In genomic region chr21:44302573-44303401, GRCh38 we compare ENCODE assay signal across 10 cellular contexts. TPM values are rescaled to one million over a fixed set of nuclear protein-coding genes. Genes with fewer than 3 reads are reported as not detected.
DNase-seq lines count a peak whose midpoint lies in the region; ATAC-seq, FAIRE-seq and TF ChIP-seq lines count a peak whose summit lies in the region.
"Not testable (repeated sequence)": the region's sequence is repeated elsewhere in the genome, so short reads cannot be mapped to it uniquely, and the experiment has no call there.
"Had no signal": no experiment of that assay in that cellular context is flagged by ENCODE, and none has a peak within 500 bp of the region (broad histone marks: within the 10 kb centered on the region; RNA-seq: fewer than 3 reads in every experiment).

No MANE protein-coding gene starts in this region.

- TF ChIP-seq CTCF in PC-9 (conservative IDR thresholded peaks at IDR 0.05): peak; percentile 31; the same call in 1 of the 2 replicates
- peak in 2 of 3 experiments; percentile 33 to 57 for TF ChIP-seq CTCF in keratinocyte (optimal IDR thresholded peaks at IDR 0.05 in 1 of 3, IDR thresholded peaks at IDR 0.05 in 1 of 3, conservative IDR thresholded peaks at IDR 0.05 in 1 of 3; ENCODE audit: extremely low read depth in 1 of 3, insufficient read depth in 2 of 3, low read length in 3 of 3)
- not testable (repeated sequence) for TF ChIP-seq CTCF in nephron progenitor cell (IDR thresholded peaks at IDR 0.05); type B pancreatic cell (conservative IDR thresholded peaks at IDR 0.05)

- H4K20me1 ChIP-seq in PC-9 (ENCODE audit: insufficient read depth): peaks cover 22% of the 10 kb centered on the region
- not testable (repeated sequence) for H4K20me1 ChIP-seq in keratinocyte (ENCODE audit: control insufficient read depth, extremely low read depth, insufficient read depth, low read length)

- dilution Hi-C loops in keratinocyte (cut with MboI; ENCODE audit: extremely low pct_ligation_motif_present, low sequenced_read_pairs): not testable (repeated sequence)

- not testable (repeated sequence) for BruUV-seq in PC-9 (replicated peaks; lab: Mats Ljungman, UMichigan)

- peak overlapping the region; percentile 59 for H3K4me3 Mint-ChIP-seq in activated CD4-positive, alpha-beta memory T cell treated with anti-CD3 and anti-CD28 coated beads, Interleukin-2, amount 10 ng/mL, durations not matched to agents 7 days and 5 days
- H3K4me3 Mint-ChIP-seq in central memory CD8-positive, alpha-beta T cell: peak overlapping the region; percentile 83
- H3K4me3 Mint-ChIP-seq in nephron progenitor cell: peak overlapping the region; percentile 60
- H3K4me3 Mint-ChIP-seq in type B pancreatic cell: peak overlapping the region; percentile 76

- not testable (repeated sequence) for H3K36me3 ChIP-seq in PC-9 (ENCODE audit: low read depth)
- peaks cover 0 to 11% of the 10 kb centered on the region in 2 experiments for H3K36me3 ChIP-seq in keratinocyte (ENCODE audit: control insufficient read depth in 2 of 2, extremely low read depth in 1 of 2, insufficient read depth in 2 of 2, low read length in 2 of 2)

- H3K9me3 Mint-ChIP-seq in activated CD4-positive, alpha-beta memory T cell treated with anti-CD3 and anti-CD28 coated beads, Interleukin-2, amount 10 ng/mL, durations not matched to agents 7 days and 5 days; central memory CD8-positive, alpha-beta T cell; nephron progenitor cell; type B pancreatic cell: not testable (repeated sequence)

- not testable (repeated sequence) for H3K9me3 ChIP-seq in PC-9 (ENCODE audit: insufficient read depth, low read depth); keratinocyte (ENCODE audit: control insufficient read depth, low read depth, low read length)

- POLR2A ChIA-PET in PC-9 (lab: Charles Lee; ENCODE audit: unreplicated experiment): not testable (repeated sequence)
- POLR2A ChIA-PET in activated CD4-positive, alpha-beta memory T cell treated with anti-CD3 and anti-CD28 coated beads, Interleukin-2, amount 10 ng/mL, durations not matched to agents 7 days and 5 days (lab: Charles Lee): interaction anchor here (2.1 kb wide), 1 partner anchor 13 kb away, joined by 7 read pairs; no protein-coding TSS in a partner anchor

- peaks cover 27% of the 10 kb centered on the region for H3K36me3 Mint-ChIP-seq in activated CD4-positive, alpha-beta memory T cell treated with anti-CD3 and anti-CD28 coated beads, Interleukin-2, amount 10 ng/mL, durations not matched to agents 7 days and 5 days (ENCODE audit: low read depth)
- peaks cover 10% of the 10 kb centered on the region for H3K36me3 Mint-ChIP-seq in central memory CD8-positive, alpha-beta T cell (ENCODE audit: insufficient read depth)
- H3K36me3 Mint-ChIP-seq in nephron progenitor cell (ENCODE audit: low read depth); type B pancreatic cell: not testable (repeated sequence)

- H3K27me3 ChIP-seq in PC-9 (ENCODE audit: insufficient read depth, low read depth); keratinocyte (ENCODE audit: control insufficient read depth, extremely low read depth, insufficient read depth, low read length): not testable (repeated sequence)

- DNase-seq in DMS53 (lab: John Stamatoyannopoulos, UW): peak; percentile 57
- peak; percentile 31 for DNase-seq in KBM-7
- not testable (repeated sequence) for DNase-seq in PC-9; activated CD4-positive, alpha-beta memory T cell treated with anti-CD3 and anti-CD28 coated beads, Interleukin-2, amount 10 ng/mL, durations not matched to agents 7 days and 5 days; central memory CD8-positive, alpha-beta T cell (ENCODE audit: low spot score in 2 of 2); keratinocyte (ENCODE audit: low read depth, low spot score); nephron progenitor cell; type B pancreatic cell (ENCODE audit: extremely low spot score, unreplicated experiment)

- H3K9me2 ChIP-seq in PC-9 (ENCODE audit: insufficient read depth): not testable (repeated sequence)

- not testable (repeated sequence) for H3K4me3 ChIP-seq in PC-9; keratinocyte (ENCODE audit: control insufficient read depth in 2 of 3, extremely low read depth in 1 of 3, insufficient read depth in 2 of 3, low read depth in 1 of 3, low read length in 3 of 3)

- H2AFZ ChIP-seq in PC-9; keratinocyte (ENCODE audit: control insufficient read depth, low read length): not testable (repeated sequence)

- H3K4me1 ChIP-seq in PC-9 (replicated peaks; ENCODE audit: insufficient read depth): 0 out of 2 replicates have a peak, but pooled peaks cover 11% of the 10 kb centered on the region
- peaks cover 15% of the 10 kb centered on the region for H3K4me1 ChIP-seq in keratinocyte (ENCODE audit: control insufficient read depth, extremely low read depth, insufficient read depth, low read length)

- H3K27ac ChIP-seq in PC-9; keratinocyte (ENCODE audit: control insufficient read depth, insufficient read depth, low read length): not testable (repeated sequence)

- H3K4me1 Mint-ChIP-seq in activated CD4-positive, alpha-beta memory T cell treated with anti-CD3 and anti-CD28 coated beads, Interleukin-2, amount 10 ng/mL, durations not matched to agents 7 days and 5 days: peaks cover 55% of the 10 kb centered on the region
- peaks cover 45% of the 10 kb centered on the region for H3K4me1 Mint-ChIP-seq in central memory CD8-positive, alpha-beta T cell
- peaks cover 49% of the 10 kb centered on the region for H3K4me1 Mint-ChIP-seq in nephron progenitor cell
- H3K4me1 Mint-ChIP-seq in type B pancreatic cell (ENCODE audit: unreplicated experiment): peaks cover 32% of the 10 kb centered on the region

- H3K27ac Mint-ChIP-seq in activated CD4-positive, alpha-beta memory T cell treated with anti-CD3 and anti-CD28 coated beads, Interleukin-2, amount 10 ng/mL, durations not matched to agents 7 days and 5 days: peak overlapping the region; percentile 54
- not testable (repeated sequence) for H3K27ac Mint-ChIP-seq in central memory CD8-positive, alpha-beta T cell (ENCODE audit: low read depth); nephron progenitor cell
- H3K27ac Mint-ChIP-seq in type B pancreatic cell: peak overlapping the region; percentile 93

- not testable (repeated sequence) for H3K27me3 Mint-ChIP-seq in activated CD4-positive, alpha-beta memory T cell treated with anti-CD3 and anti-CD28 coated beads, Interleukin-2, amount 10 ng/mL, durations not matched to agents 7 days and 5 days; central memory CD8-positive, alpha-beta T cell; nephron progenitor cell (ENCODE audit: low read depth, poor library complexity); type B pancreatic cell

- H3F3A ChIP-seq in PC-9 (ENCODE audit: insufficient read depth, low read depth): peaks cover 14% of the 10 kb centered on the region; the same call in 1 of the 2 replicates

- in situ Hi-C loops in KBM-7 (cut with MboI; ENCODE audit: low pct_unique_long_range_greater_than_20kb, low sequenced_read_pairs): not testable (repeated sequence)

- not testable (repeated sequence) for H3K4me2 ChIP-seq in PC-9
- H3K4me2 ChIP-seq in keratinocyte (ENCODE audit: control insufficient read depth, extremely low read depth, insufficient read depth, low read depth, low read length): peak overlapping the region; percentile 16

- not testable (repeated sequence) for H3K9me1 ChIP-seq in keratinocyte (ENCODE audit: control insufficient read depth, extremely low read depth, insufficient read depth, low read length)

- not testable (repeated sequence) for H3K9ac ChIP-seq in keratinocyte (ENCODE audit: control insufficient read depth, extremely low read depth, insufficient read depth, low read length)

- CTCF ChIA-PET in PC-9 (lab: Charles Lee); activated CD4-positive, alpha-beta memory T cell treated with anti-CD3 and anti-CD28 coated beads, Interleukin-2, amount 10 ng/mL, durations not matched to agents 7 days and 5 days (lab: Charles Lee): not testable (repeated sequence)

- H3K79me2 ChIP-seq in PC-9 (ENCODE audit: low read depth): not testable (repeated sequence)
- peaks cover 36% of the 10 kb centered on the region for H3K79me2 ChIP-seq in keratinocyte (ENCODE audit: control insufficient read depth, insufficient read depth, low read length)

- ATAC-seq in central memory CD8-positive, alpha-beta T cell (replicated peaks; ENCODE audit: extremely low read depth, poor library complexity, severe bottlenecking): not testable (repeated sequence)

- not testable (repeated sequence) for FAIRE-seq in keratinocyte (lab: Jason Lieb, UNC)

- intact Hi-C loops in PC-9 (cut with micrococcal nuclease; ENCODE audit: unreplicated experiment): not testable (repeated sequence)

RNA-seq across cellular contexts. Expression of gene PFKL, which starts 2.9 kb away (rescaled TPM):
- 67.5 and 73.8 TPM in 2 replicates for total RNA-seq in PC-9 (2021)
- 100 to 1,000 TPM; 218 to 221 TPM for total RNA-seq in activated CD4-positive, alpha-beta memory T cell treated with anti-CD3 and anti-CD28 coated beads, Interleukin-2, amount 10 ng/mL, durations not matched to agents 7 days and 5 days
- polyA plus RNA-seq in keratinocyte: 46.6 to 73.3 TPM (median 58.9 TPM) in 3 replicates
- polyA plus RNA-seq in keratinocyte (2011; ENCODE audit: low read depth): 49.8 TPM
- 28.3 and 70.5 TPM in 2 replicates for polyA plus RNA-seq in keratinocyte (2011; cell fraction: cytosol; rRNA removed)
- polyA plus RNA-seq in keratinocyte (2011; cell fraction: nucleus; rRNA removed): 86.3 and 114 TPM in 2 replicates
- polyA plus RNA-seq in keratinocyte (2012; ENCODE audit: low replicate concordance): 58.2 and 77.3 TPM in 2 replicates
- 50.1 to 123 TPM (median 66.8 TPM) in 3 replicates for polyA minus RNA-seq in keratinocyte
- polyA minus RNA-seq in keratinocyte (2011; cell fraction: cytosol; rRNA and poly(A)+ RNA removed): 130 TPM
- polyA minus RNA-seq in keratinocyte (2011; cell fraction: nucleus; rRNA and poly(A)+ RNA removed): 61.1 and 69.0 TPM in 2 replicates
- total RNA-seq in type B pancreatic cell (ENCODE audit: low replicate concordance): 135 and 178 TPM in 2 replicates

RNA-seq across cellular contexts. Expression of gene AIRE, which starts 17.1 kb away (rescaled TPM):
- total RNA-seq in PC-9 (2021) (not detected in 2 replicates), type B pancreatic cell (ENCODE audit: low replicate concordance) (0.12 TPM in 1 of 2 replicates, not detected in the other)
- under 1 TPM; 0.48 to 0.58 TPM for total RNA-seq in activated CD4-positive, alpha-beta memory T cell treated with anti-CD3 and anti-CD28 coated beads, Interleukin-2, amount 10 ng/mL, durations not matched to agents 7 days and 5 days
- not detected in 3 replicates for polyA plus RNA-seq in keratinocyte
- not detected for polyA plus RNA-seq in keratinocyte (2011; ENCODE audit: low read depth)
- polyA plus RNA-seq in keratinocyte (2011; cell fraction: cytosol; rRNA removed): not detected in 2 replicates
- not detected in 2 replicates for polyA plus RNA-seq in keratinocyte (2011; cell fraction: nucleus; rRNA removed)
- not detected in 2 replicates for polyA plus RNA-seq in keratinocyte (2012; ENCODE audit: low replicate concordance)
- not detected in 3 replicates for polyA minus RNA-seq in keratinocyte
- not detected for polyA minus RNA-seq in keratinocyte (2011; cell fraction: cytosol; rRNA and poly(A)+ RNA removed)
- not detected in 2 replicates for polyA minus RNA-seq in keratinocyte (2011; cell fraction: nucleus; rRNA and poly(A)+ RNA removed)
- total RNA-seq: gastroesophageal sphincter had no signal
- polyA plus RNA-seq: CD14-positive monocyte had no signal

RNA-seq across cellular contexts. Expression of gene CFAP410, which starts 36.4 kb away (rescaled TPM):
- total RNA-seq in PC-9 (2021) (12.5 and 23.9 TPM in 2 replicates), type B pancreatic cell (ENCODE audit: low replicate concordance) (15.1 and 23.1 TPM in 2 replicates)
- 10 to 100 TPM; 14.2 to 15.5 TPM for total RNA-seq in activated CD4-positive, alpha-beta memory T cell treated with anti-CD3 and anti-CD28 coated beads, Interleukin-2, amount 10 ng/mL, durations not matched to agents 7 days and 5 days
- polyA plus RNA-seq in keratinocyte: 2.2 to 5.7 TPM (median 2.9 TPM) in 3 replicates
- polyA plus RNA-seq in keratinocyte (2011; ENCODE audit: low read depth): 1.3 TPM
- 1.3 and 5.7 TPM in 2 replicates for polyA plus RNA-seq in keratinocyte (2011; cell fraction: cytosol; rRNA removed)
- polyA plus RNA-seq in keratinocyte (2011; cell fraction: nucleus; rRNA removed): 8.0 and 11.9 TPM in 2 replicates
- 5.4 and 6.2 TPM in 2 replicates for polyA plus RNA-seq in keratinocyte (2012; ENCODE audit: low replicate concordance)
- polyA minus RNA-seq in keratinocyte: 1.6 to 2.9 TPM (median 2.3 TPM) in 3 replicates
- 4.0 TPM for polyA minus RNA-seq in keratinocyte (2011; cell fraction: cytosol; rRNA and poly(A)+ RNA removed)
- polyA minus RNA-seq in keratinocyte (2011; cell fraction: nucleus; rRNA and poly(A)+ RNA removed): 2.4 and 3.4 TPM in 2 replicates

RNA-seq across cellular contexts. Expression of gene DNMT3L, which starts 41.1 kb away (rescaled TPM):
- total RNA-seq in PC-9 (2021) (not detected in 2 replicates), type B pancreatic cell (ENCODE audit: low replicate concordance) (0.81 TPM in 1 of 2 replicates, not detected in the other)
- not detected for total RNA-seq in activated CD4-positive, alpha-beta memory T cell treated with anti-CD3 and anti-CD28 coated beads, Interleukin-2, amount 10 ng/mL, durations not matched to agents 7 days and 5 days
- polyA plus RNA-seq in keratinocyte: not detected in 3 replicates
- not detected for polyA plus RNA-seq in keratinocyte (2011; ENCODE audit: low read depth)
- not detected in 2 replicates for polyA plus RNA-seq in keratinocyte (2011; cell fraction: cytosol; rRNA removed)
- not detected in 2 replicates for polyA plus RNA-seq in keratinocyte (2011; cell fraction: nucleus; rRNA removed)
- polyA plus RNA-seq in keratinocyte (2012; ENCODE audit: low replicate concordance): not detected in 2 replicates
- not detected in 3 replicates for polyA minus RNA-seq in keratinocyte
- polyA minus RNA-seq in keratinocyte (2011; cell fraction: cytosol; rRNA and poly(A)+ RNA removed): not detected
- polyA minus RNA-seq in keratinocyte (2011; cell fraction: nucleus; rRNA and poly(A)+ RNA removed): not detected in 2 replicates
- total RNA-seq: gastroesophageal sphincter had no signal
- polyA plus RNA-seq: CD14-positive monocyte had no signal

RNA-seq across cellular contexts. Expression of gene TRPM2, which starts 50.6 kb away (rescaled TPM):
- total RNA-seq in PC-9 (2021): not detected in 2 replicates
- total RNA-seq in activated CD4-positive, alpha-beta memory T cell treated with anti-CD3 and anti-CD28 coated beads, Interleukin-2, amount 10 ng/mL, durations not matched to agents 7 days and 5 days: 10 to 100 TPM; 13.7 to 14.8 TPM
- 0.31 to 0.60 TPM (median 0.52 TPM) in 3 replicates for polyA plus RNA-seq in keratinocyte
- not detected for polyA plus RNA-seq in keratinocyte (2011; ENCODE audit: low read depth)
- 0.32 and 0.87 TPM in 2 replicates for polyA plus RNA-seq in keratinocyte (2011; cell fraction: cytosol; rRNA removed)
- polyA plus RNA-seq in keratinocyte (2011; cell fraction: nucleus; rRNA removed): 0.27 and 0.35 TPM in 2 replicates
- polyA plus RNA-seq in keratinocyte (2012; ENCODE audit: low replicate concordance): 0.13 and 0.31 TPM in 2 replicates
- not detected in 3 replicates for polyA minus RNA-seq in keratinocyte
- 3.8 TPM for polyA minus RNA-seq in keratinocyte (2011; cell fraction: cytosol; rRNA and poly(A)+ RNA removed)
- 0.53 TPM in 1 of 2 replicates, not detected in the other for polyA minus RNA-seq in keratinocyte (2011; cell fraction: nucleus; rRNA and poly(A)+ RNA removed)
- 0.05 and 0.07 TPM in 2 replicates for total RNA-seq in type B pancreatic cell (ENCODE audit: low replicate concordance)
